14 cellular contexts compared by ENCODE assay signal in genomic region chr11:105838668-105839403, GRCh38.
DNase-seq lines count a peak whose midpoint lies in the region; ATAC-seq, FAIRE-seq and TF ChIP-seq lines count a peak whose summit lies in the region.
"Had no signal": no experiment of that assay in that cellular context is flagged by ENCODE, and none has a peak within 500 bp of the region (broad histone marks: within the 10 kb centered on the region; RNA-seq: fewer than 3 reads in every experiment).

No MANE protein-coding gene starts in this region.

- no peaks in the 10 kb centered on the region for H3K27me3 ChIP-seq in SK-N-SH (ENCODE audit: insufficient read depth)
- no peaks in the 10 kb centered on the region for H3K27me3 ChIP-seq in upper lobe of right lung
- H3K27me3 ChIP-seq: suprapubic skin had no signal

- POLR2A ChIA-PET in SK-N-SH (lab: Yijun Ruan, JAX), result no interaction called here

- no peak overlapping the region for H3K9ac ChIP-seq in SK-N-SH
- no peak overlapping the region for H3K9ac ChIP-seq in kidney (ENCODE audit: low read length in 2 of 2)

- TF ChIP-seq CTCF in SK-N-SH (IDR thresholded peaks at IDR 0.05) (no peak), D721Med (IDR thresholded peaks at IDR 0.05; ENCODE audit: insufficient read depth, missing control alignments) (no peak), upper lobe of right lung (IDR thresholded peaks at IDR 0.05) (no peak), kidney (IDR thresholded peaks at IDR 0.05; ENCODE audit: borderline replicate concordance, extremely low read depth, insufficient read depth) (no peak)

- no peak overlapping the region for H3K27ac ChIP-seq in SK-N-SH (ENCODE audit: low read depth in 2 of 2, low read length in 1 of 2)
- H3K27ac ChIP-seq in upper lobe of right lung, result no peak overlapping the region
- H3K27ac ChIP-seq in kidney (ENCODE audit: low read depth in 2 of 2, low read length in 2 of 2), result no peak overlapping the region
- H3K27ac ChIP-seq: suprapubic skin had no signal

- DNase-seq in ELR (ENCODE audit: low read depth), result peak; percentile 85
- no peak for DNase-seq in SK-N-SH
- peak; percentile 13 for DNase-seq in iPS-NIHi11 (ENCODE audit: low spot score)
- no peak for DNase-seq in D721Med (ENCODE audit: insufficient read length, low spot score)
- no peak for DNase-seq in upper lobe of right lung
- DNase-seq in kidney, result no peak
- DNase-seq: activated CD8-positive, alpha-beta memory T cell treated with anti-CD3 and anti-CD28 coated beads, Interleukin-2, amount 50 U/mL, for 48 hours; C1 segment of cervical spinal cord; NCI-H1694 treated with DMSO at 0.1 percent for 48 hours; stimulated activated CD4-positive, alpha-beta T cell treated with anti-CD3 and anti-CD28 coated beads, Interleukin-4, amount 100 ng/mL, for 24 hours had no signal

- H3K4me1 ChIP-seq in SK-N-SH (ENCODE audit: control insufficient read depth in 1 of 2, insufficient read depth in 2 of 2, low read depth in 1 of 2, low read length in 1 of 2), result no peaks in the 10 kb centered on the region
- no peaks in the 10 kb centered on the region for H3K4me1 ChIP-seq in upper lobe of right lung
- no peaks in the 10 kb centered on the region for H3K4me1 ChIP-seq in kidney (ENCODE audit: control insufficient read depth in 1 of 2, insufficient read depth in 1 of 2, low read depth in 1 of 2, low read length in 2 of 2)
- H3K4me1 ChIP-seq: suprapubic skin had no signal

- H2AFZ ChIP-seq in SK-N-SH (ENCODE audit: low read depth), result no peak overlapping the region

- ATAC-seq in HG02852 (IDR thresholded peaks at IDR 0.05; ENCODE audit: unreplicated experiment) (peak; percentile 52), GM19324 (IDR thresholded peaks at IDR 0.05; ENCODE audit: low FRiP score, unreplicated experiment) (no peak), upper lobe of right lung (no peak)

- TF ChIP-seq RAD21 in SK-N-SH (IDR thresholded peaks at IDR 0.05; ENCODE audit: low read length), result no peak

- H3K36me3 ChIP-seq in SK-N-SH (replicated peaks in 1 of 2; ENCODE audit: control insufficient read depth in 1 of 2, insufficient read depth in 2 of 2, low read length in 1 of 2), result no peaks in the 10 kb centered on the region
- no peaks in the 10 kb centered on the region for H3K36me3 ChIP-seq in upper lobe of right lung
- no peaks in the 10 kb centered on the region for H3K36me3 ChIP-seq in kidney (ENCODE audit: control insufficient read depth in 1 of 2, insufficient read depth in 2 of 2, low read length in 2 of 2)
- H3K36me3 ChIP-seq: suprapubic skin had no signal

- H3K4me2 ChIP-seq in SK-N-SH, result no peak overlapping the region

- H3K79me2 ChIP-seq in SK-N-SH (ENCODE audit: insufficient read depth), result no peaks in the 10 kb centered on the region

- no peak for TF ChIP-seq EP300 in SK-N-SH (IDR thresholded peaks at IDR 0.05; ENCODE audit: borderline replicate concordance in 1 of 2, low read depth in 1 of 2, low read length in 1 of 2)

- no peaks in the 10 kb centered on the region for H3K9me3 ChIP-seq in SK-N-SH
- H3K9me3 ChIP-seq in upper lobe of right lung, result no peaks in the 10 kb centered on the region
- H3K9me3 ChIP-seq in kidney (ENCODE audit: control insufficient read depth in 1 of 2, low read length in 2 of 2), result no peaks in the 10 kb centered on the region
- H3K9me3 ChIP-seq: suprapubic skin had no signal

- CTCF ChIA-PET in SK-N-SH (lab: Yijun Ruan, JAX), result interaction anchor here (1.2 kb wide), 1 partner anchor 24 kb away, joined by 3 read pairs; no protein-coding TSS in a partner anchor

- H4K20me1 ChIP-seq in SK-N-SH (ENCODE audit: insufficient read depth), result no peaks in the 10 kb centered on the region

- FAIRE-seq in D721Med (lab: Jason Lieb, UNC), result no peak
- FAIRE-seq in kidney (lab: Jason Lieb, UNC), result no peak
- FAIRE-seq: TTC549 had no signal

- H3K4me3 ChIP-seq in SK-N-SH (ENCODE audit: low read depth in 2 of 2, low read length in 1 of 2), result no peak overlapping the region
- no peak overlapping the region for H3K4me3 ChIP-seq in upper lobe of right lung
- H3K4me3 ChIP-seq in kidney (ENCODE audit: low read length in 2 of 2), result no peak overlapping the region
- H3K4me3 ChIP-seq: suprapubic skin had no signal

- H3K9me2 ChIP-seq in SK-N-SH, result no peaks in the 10 kb centered on the region

- intact Hi-C loops in upper lobe of right lung (cut with DNase I), result no loop called here
- intact Hi-C loops in kidney (cut with DNase I), result no loop called here

- H3F3A ChIP-seq in SK-N-SH (replicated peaks; ENCODE audit: insufficient read depth), result no peaks in the 10 kb centered on the region

- WGBS in SK-N-SH (ENCODE audit: low lambda C conversion rate), result 53% methylated on average over 4 of the region's 4 CpGs

TF ChIP-seq in SK-N-SH, 30 proteins besides CTCF, POLR2A, EP300 and RAD21:
- TF ChIP-seq RFX5 (IDR thresholded peaks at IDR 0.05; ENCODE audit: low read length) (peak; percentile 80), ZBTB33 (IDR thresholded peaks at IDR 0.05; ENCODE audit: borderline replicate concordance, low read depth) (no peak)
- TF ChIP-seq, protein P1, sequence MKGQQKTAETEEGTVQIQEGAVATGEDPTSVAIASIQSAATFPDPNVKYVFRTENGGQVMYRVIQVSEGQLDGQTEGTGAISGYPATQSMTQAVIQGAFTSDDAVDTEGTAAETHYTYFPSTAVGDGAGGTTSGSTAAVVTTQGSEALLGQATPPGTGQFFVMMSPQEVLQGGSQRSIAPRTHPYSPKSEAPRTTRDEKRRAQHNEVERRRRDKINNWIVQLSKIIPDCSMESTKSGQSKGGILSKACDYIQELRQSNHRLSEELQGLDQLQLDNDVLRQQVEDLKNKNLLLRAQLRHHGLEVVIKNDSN (IDR thresholded peaks at IDR 0.05; ENCODE audit: borderline replicate concordance, low read depth), result no peak

Comparison
In these comparisons a context has a peak if more than half of its experiments do, and no peak if none do; other contexts are left out.
1. DNase-seq: peak in ELR (single experiment) and iPS-NIHi11 (single experiment); none in SK-N-SH (single experiment), D721Med (single experiment), upper lobe of right lung (single experiment) and kidney (single experiment).